In the genomic region with DNA sequence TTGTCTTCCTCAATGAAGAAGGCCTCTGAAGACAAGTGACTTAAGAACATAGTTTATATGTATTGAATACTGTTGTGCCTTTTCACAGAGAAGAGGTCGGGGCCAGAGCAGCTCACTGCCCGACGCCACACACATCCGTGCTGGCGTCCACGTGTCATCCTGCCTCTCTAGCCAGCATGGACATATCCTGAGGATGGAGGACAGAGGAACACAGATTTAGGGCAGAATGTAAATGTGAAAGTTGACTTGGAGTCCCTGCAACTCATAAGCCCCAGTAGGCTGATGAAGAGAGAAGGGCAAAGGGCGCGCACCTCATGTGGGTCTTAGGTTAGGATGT, we compare ENCODE assay signal across 1 cellular context.
TF ChIP-seq lines count a peak whose summit lies in the region.

No MANE protein-coding gene starts in this region.

TF ChIP-seq in IMR-90, 13 proteins besides CTCF, POLR2A, EP300 and RAD21:
- TF ChIP-seq MXI1 (IDR thresholded peaks at IDR 0.05; ENCODE audit: borderline replicate concordance, low read depth, low read length) (no peak), CHD1 (IDR thresholded peaks at IDR 0.05; ENCODE audit: low read depth, low read length) (no peak), RCOR1 (IDR thresholded peaks at IDR 0.05; ENCODE audit: insufficient replicate concordance, low read length) (no peak)
